Comparison of ENCODE assay signal across 20 cellular contexts in genomic region chr6:149149682-149150081, GRCh38.
"Had no signal": no experiment of that assay in that cellular context is flagged by ENCODE, and none has a peak within 500 bp of the region (broad histone marks: within the 10 kb centered on the region; RNA-seq: fewer than 3 reads in every experiment).

No MANE protein-coding gene starts in this region.

- DNase-seq: activated CD4-positive, CD25-positive, alpha-beta regulatory T cell; activated CD8-positive, alpha-beta memory T cell treated with anti-CD3 and anti-CD28 coated beads, Interleukin-2, amount 50 U/mL, for 48 hours; activated effector memory CD4-positive, alpha-beta T cell treated with anti-CD3 and anti-CD28 coated beads, Interleukin-2, amount 50 U/mL, for 16 hours; activated naive CD8-positive, alpha-beta T cell treated with anti-CD3 and anti-CD28 coated beads, Interleukin-2, amount 10 ng/mL, durations not matched to agents 7 days and 5 days; effector CD8-positive, alpha-beta T cell; foreskin keratinocyte; glutamatergic neuron; hypothalamus; kidney; left lung; stimulated activated CD4-positive, alpha-beta T cell treated with anti-CD3 and anti-CD28 coated beads, Interleukin-15, amount 100 ng/mL, for 24 hours; stimulated activated CD4-positive, alpha-beta T cell treated with anti-CD3 and anti-CD28 coated beads, Interleukin-4, amount 100 ng/mL, for 24 hours; stimulated activated naive CD8-positive, alpha-beta T cell treated with anti-CD3 and anti-CD28 coated beads, Interleukin-15, Interleukin-2, amounts not matched to agents 100 U/mL and 50 U/mL, for 24 hours; transverse colon had no signal

- H3K27ac Mint-ChIP-seq: brain, memory B cell, progenitor cell of endocrine pancreas had no signal

- H3K9me3 Mint-ChIP-seq: memory B cell had no signal

- FAIRE-seq: kidney had no signal

- H3K4me3 ChIP-seq: left lung, right atrium auricular region, skin epidermis, transverse colon, vagina had no signal

- H3K36me3 ChIP-seq: left lung, right atrium auricular region, transverse colon, vagina had no signal

- H3K27me3 Mint-ChIP-seq: activated naive CD8-positive, alpha-beta T cell treated with anti-CD3 and anti-CD28 coated beads, Interleukin-2, amount 10 ng/mL, durations not matched to agents 7 days and 5 days; brain had no signal

- H3K27me3 ChIP-seq: left lung, right atrium auricular region, transverse colon, vagina had no signal

- ATAC-seq: foreskin keratinocyte; left lung; stimulated activated naive CD8-positive, alpha-beta T cell treated with anti-CD3 and anti-CD28 coated beads, Interleukin-15, Interleukin-2, amounts not matched to agents 100 U/mL and 50 U/mL, for 24 hours had no signal

- H3K4me3 Mint-ChIP-seq: activated naive CD8-positive, alpha-beta T cell treated with anti-CD3 and anti-CD28 coated beads, Interleukin-2, amount 10 ng/mL, durations not matched to agents 7 days and 5 days; brain; memory B cell had no signal

- H3K36me3 Mint-ChIP-seq: brain had no signal
